In the genomic region with DNA sequence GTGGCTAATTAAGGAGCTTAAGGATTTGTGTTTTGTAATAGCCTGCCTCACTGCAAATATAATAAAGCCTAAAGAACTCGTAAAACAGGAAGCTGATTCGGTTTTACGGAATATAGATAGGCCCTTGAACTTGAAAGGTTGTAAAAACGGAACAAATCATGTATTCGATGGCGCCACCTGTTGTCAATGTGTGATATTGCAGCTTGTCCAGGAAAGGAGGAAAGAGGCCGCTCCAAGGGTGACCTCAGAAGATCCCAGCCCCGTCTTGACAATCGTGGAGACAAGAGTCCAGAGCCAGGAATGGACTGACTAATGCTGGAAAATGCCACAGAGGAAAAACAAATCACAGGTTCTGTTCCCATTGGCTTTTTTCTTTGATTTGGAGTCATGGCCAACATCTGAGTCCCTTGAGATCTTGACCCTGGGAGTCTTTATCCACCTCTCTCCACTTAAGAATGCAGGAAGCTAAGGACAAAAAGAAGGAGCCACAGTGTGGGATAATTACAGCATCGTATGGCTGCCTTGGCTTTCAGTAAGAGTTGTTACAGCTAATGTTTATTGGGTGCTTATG, we compare ENCODE assay signal across 8 cellular contexts. TPM values are rescaled to one million over a fixed set of nuclear protein-coding genes. Genes with fewer than 3 reads are reported as not detected.
A peak's percentile ranks its signal among the peaks of the same experiment; 100 is the strongest.
DNase-seq lines count a peak whose midpoint lies in the region; ATAC-seq and TF ChIP-seq lines count a peak whose summit lies in the region.

No MANE protein-coding gene starts in this region.

- H3K9me3 ChIP-seq in SJCRH30 (replicated peaks) (no peaks in the 10 kb centered on the region), smooth muscle cell (replicated peaks; ENCODE audit: low read depth) (no peaks in the 10 kb centered on the region)

- DNase-seq in G401 (ENCODE audit: low spot score) (peak; percentile 85), Kasumi-1 (lab: John Stamatoyannopoulos, UW) (peak; percentile 44 to 50), SJCRH30 (peak; percentile 35 to 77), astrocyte of the spinal cord (ENCODE audit: low read depth, low spot score) (peak; percentile 48), iPS-NIHi7 (ENCODE audit: extremely low spot score) (peak; percentile 81), smooth muscle cell (lab: John Stamatoyannopoulos, UW; ENCODE audit: unreplicated experiment) (no peak)

- H2AFZ ChIP-seq in smooth muscle cell (ENCODE audit: low read depth), result no peak overlapping the region

- no peaks in the 10 kb centered on the region for H3K79me2 ChIP-seq in smooth muscle cell (ENCODE audit: low read depth)

- H3K27me3 ChIP-seq in SJCRH30 (no peaks in the 10 kb centered on the region), smooth muscle cell (ENCODE audit: low read depth) (peaks cover 73% of the 10 kb centered on the region)

- no peak overlapping the region for H3K9ac ChIP-seq in smooth muscle cell (ENCODE audit: low read depth)

- H3K27ac ChIP-seq in SJCRH30, result no peak overlapping the region
- no peak overlapping the region for H3K27ac ChIP-seq in smooth muscle cell (ENCODE audit: low read depth)

- 9% methylated on average over 10 of the region's 10 CpGs for WGBS in smooth muscle cell (ENCODE audit: low lambda C conversion rate)

- in situ Hi-C loops in G401 (cut with HindIII; ENCODE audit: low sequenced_read_pairs), result no loop called here
- in situ Hi-C loops in astrocyte of the spinal cord (cut with HindIII; ENCODE audit: low sequenced_read_pairs), result no loop called here

- H3F3A ChIP-seq in smooth muscle cell (ENCODE audit: low read depth), result no peaks in the 10 kb centered on the region

- H3K36me3 ChIP-seq in SJCRH30 (no peaks in the 10 kb centered on the region), smooth muscle cell (ENCODE audit: low read depth) (no peaks in the 10 kb centered on the region)

- H3K4me1 ChIP-seq in SJCRH30, result no peaks in the 10 kb centered on the region
- no peaks in the 10 kb centered on the region for H3K4me1 ChIP-seq in smooth muscle cell (ENCODE audit: low read depth)

- TF ChIP-seq CTCF in astrocyte of the spinal cord (IDR thresholded peaks at IDR 0.05; ENCODE audit: low read depth, low read length), result peak; percentile 77
- TF ChIP-seq CTCF in smooth muscle cell (IDR thresholded peaks at IDR 0.05; ENCODE audit: borderline replicate concordance, insufficient read depth, poor library complexity, severe bottlenecking), result peak; percentile 84

- H4K20me1 ChIP-seq in smooth muscle cell (ENCODE audit: low read depth), result no peaks in the 10 kb centered on the region

- H3K4me2 ChIP-seq in smooth muscle cell, result no peak overlapping the region

- no peak for ATAC-seq in HG02763 (IDR thresholded peaks at IDR 0.05; ENCODE audit: unreplicated experiment)
- ATAC-seq in GM18868 (IDR thresholded peaks at IDR 0.05; ENCODE audit: unreplicated experiment), result no peak

- H3K4me3 ChIP-seq in SJCRH30 (no peak overlapping the region), astrocyte of the spinal cord (ENCODE audit: low read depth, low read length) (no peak overlapping the region), smooth muscle cell (no peak overlapping the region)

RNA-seq across cellular contexts. Expression of gene IGSF21, which starts 7.0 kb away (rescaled TPM):
- not detected in 2 replicates for total RNA-seq in G401 (2014; rRNA removed; shearing (Covaris generic))
- not detected in 2 replicates for total RNA-seq in SJCRH30 (2014; rRNA removed; shearing (Covaris generic))
- not detected in 2 replicates for total RNA-seq in smooth muscle cell
- polyA plus RNA-seq in smooth muscle cell, result not detected in 2 replicates
